23 cellular contexts compared by ENCODE assay signal in the genomic region with DNA sequence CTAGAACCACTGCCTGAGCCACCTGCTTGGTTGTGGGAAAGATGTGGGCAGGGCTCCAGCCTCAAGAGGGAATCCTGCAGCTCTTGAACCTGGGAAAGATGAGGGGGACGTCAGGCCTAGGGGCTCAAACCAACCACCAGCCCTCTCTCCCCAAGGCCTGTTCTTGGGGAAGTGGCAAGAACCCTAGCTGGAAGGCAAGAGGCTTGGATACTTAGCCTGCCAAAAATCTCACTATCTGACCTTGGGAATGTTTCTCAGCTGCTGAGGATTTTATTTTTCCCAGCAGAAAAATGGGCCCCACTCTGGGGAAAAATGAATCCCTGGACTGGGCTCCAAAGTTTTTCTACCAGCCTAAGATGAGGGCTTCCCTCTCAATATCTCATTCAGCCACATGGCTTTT. TPM values are rescaled to one million over a fixed set of nuclear protein-coding genes. Genes with fewer than 3 reads are reported as not detected.
"Had no signal": no experiment of that assay in that cellular context is flagged by ENCODE, and none has a peak within 500 bp of the region (broad histone marks: within the 10 kb centered on the region; RNA-seq: fewer than 3 reads in every experiment).

No MANE protein-coding gene starts in this region.

- H3K4me3 ChIP-seq: coronary artery, dorsolateral prefrontal cortex, esophagus squamous epithelium, gastrocnemius medialis, heart right ventricle, left lung, lower lobe of right lung, mucosa of descending colon had no signal

- H3K36me3 Mint-ChIP-seq: immature natural killer cell, mesothelial cell of epicardium, naive B cell had no signal

- H3K9me3 ChIP-seq: gastrocnemius medialis, left lung, lower lobe of right lung, mucosa of descending colon had no signal

- H3K27me3 ChIP-seq: dorsolateral prefrontal cortex, esophagus squamous epithelium, gastrocnemius medialis, heart right ventricle, left lung had no signal

- DNase-seq: dermis blood vessel endothelial cell; dorsolateral prefrontal cortex; effector CD4-positive, alpha-beta T cell; effector memory CD4-positive, alpha-beta T cell; erythroblast; esophagus squamous epithelium; foreskin melanocyte; gastrocnemius medialis; glutamatergic neuron; head of caudate nucleus; heart right ventricle; hippocampal formation; immature natural killer cell; left cardiac atrium; left lung; left ventricle myocardium superior; lower lobe of right lung; mucosa of descending colon; naive B cell had no signal

- H3K9me3 Mint-ChIP-seq: immature natural killer cell, mesothelial cell of epicardium had no signal

- H3K4me1 ChIP-seq: gastrocnemius medialis had no signal

- H3K27ac Mint-ChIP-seq: immature natural killer cell, mesothelial cell of epicardium had no signal

- H3K4me3 Mint-ChIP-seq: immature natural killer cell, mesothelial cell of epicardium had no signal

- H3K36me3 ChIP-seq: esophagus squamous epithelium, gastrocnemius medialis had no signal

- H3K27ac ChIP-seq: coronary artery, dorsolateral prefrontal cortex, epithelial cell of prostate, esophagus squamous epithelium, gastrocnemius medialis, heart right ventricle, left lung, lower lobe of right lung had no signal

- H3K4me1 Mint-ChIP-seq: mesothelial cell of epicardium had no signal

RNA-seq across cellular contexts. Expression of gene USHBP1, which starts 4.6 kb away (rescaled TPM):
- total RNA-seq: mesothelial cell of epicardium, myocyte had no signal
